ENCODE assay signal across 1 cellular context in the genomic region with DNA sequence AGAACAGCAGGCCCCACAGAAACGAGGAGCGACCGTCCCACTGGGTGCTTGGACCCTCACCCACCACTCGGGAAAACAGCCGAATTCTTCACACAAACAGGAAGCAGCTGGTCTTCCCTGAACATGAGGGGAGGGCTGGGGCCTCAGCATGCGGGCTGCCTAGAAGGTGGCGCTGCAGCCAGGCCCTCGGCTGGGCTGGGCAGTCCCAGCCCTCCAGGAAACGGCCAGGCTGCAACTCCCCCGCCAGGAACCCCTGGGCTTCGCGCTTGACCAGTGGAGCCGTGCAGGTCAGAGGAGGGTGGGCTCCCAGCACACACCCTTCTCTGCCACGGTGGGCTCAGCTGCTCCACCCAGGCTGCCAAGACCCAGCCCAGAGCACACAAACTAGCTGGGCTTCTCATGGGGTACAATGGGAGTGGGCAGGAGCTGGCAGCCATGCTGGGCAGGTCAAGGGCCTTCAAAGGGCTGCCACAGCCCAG.
TF ChIP-seq lines count a peak whose summit lies in the region.

No MANE protein-coding gene starts in this region.

TF ChIP-seq in HepG2, 621 proteins besides CTCF, POLR2A, EP300 and RAD21 (continued from another document):
- TF ChIP-seq, protein P1, sequence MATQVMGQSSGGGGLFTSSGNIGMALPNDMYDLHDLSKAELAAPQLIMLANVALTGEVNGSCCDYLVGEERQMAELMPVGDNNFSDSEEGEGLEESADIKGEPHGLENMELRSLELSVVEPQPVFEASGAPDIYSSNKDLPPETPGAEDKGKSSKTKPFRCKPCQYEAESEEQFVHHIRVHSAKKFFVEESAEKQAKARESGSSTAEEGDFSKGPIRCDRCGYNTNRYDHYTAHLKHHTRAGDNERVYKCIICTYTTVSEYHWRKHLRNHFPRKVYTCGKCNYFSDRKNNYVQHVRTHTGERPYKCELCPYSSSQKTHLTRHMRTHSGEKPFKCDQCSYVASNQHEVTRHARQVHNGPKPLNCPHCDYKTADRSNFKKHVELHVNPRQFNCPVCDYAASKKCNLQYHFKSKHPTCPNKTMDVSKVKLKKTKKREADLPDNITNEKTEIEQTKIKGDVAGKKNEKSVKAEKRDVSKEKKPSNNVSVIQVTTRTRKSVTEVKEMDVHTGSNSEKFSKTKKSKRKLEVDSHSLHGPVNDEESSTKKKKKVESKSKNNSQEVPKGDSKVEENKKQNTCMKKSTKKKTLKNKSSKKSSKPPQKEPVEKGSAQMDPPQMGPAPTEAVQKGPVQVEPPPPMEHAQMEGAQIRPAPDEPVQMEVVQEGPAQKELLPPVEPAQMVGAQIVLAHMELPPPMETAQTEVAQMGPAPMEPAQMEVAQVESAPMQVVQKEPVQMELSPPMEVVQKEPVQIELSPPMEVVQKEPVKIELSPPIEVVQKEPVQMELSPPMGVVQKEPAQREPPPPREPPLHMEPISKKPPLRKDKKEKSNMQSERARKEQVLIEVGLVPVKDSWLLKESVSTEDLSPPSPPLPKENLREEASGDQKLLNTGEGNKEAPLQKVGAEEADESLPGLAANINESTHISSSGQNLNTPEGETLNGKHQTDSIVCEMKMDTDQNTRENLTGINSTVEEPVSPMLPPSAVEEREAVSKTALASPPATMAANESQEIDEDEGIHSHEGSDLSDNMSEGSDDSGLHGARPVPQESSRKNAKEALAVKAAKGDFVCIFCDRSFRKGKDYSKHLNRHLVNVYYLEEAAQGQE (IDR thresholded peaks at IDR 0.05; ENCODE audit: borderline replicate concordance in 1 of 2, low read depth in 1 of 2, low read length in 2 of 2), result no peak
- TF ChIP-seq ZBTB38 (CRISPR knock-in tag; IDR thresholded peaks at IDR 0.05), result no peak
- no peak for TF ChIP-seq ZNF530 (CRISPR knock-in tag; IDR thresholded peaks at IDR 0.05; ENCODE audit: low read depth)
TF ChIP-seq in HepG2: peak in this region for 77.
